In genomic region chr4:8534601-8535000, GRCh38 we compare ENCODE assay signal across 15 cellular contexts. TPM values are rescaled to one million over a fixed set of nuclear protein-coding genes. Genes with fewer than 3 reads are reported as not detected.
DNase-seq lines count a peak whose midpoint lies in the region; ATAC-seq and TF ChIP-seq lines count a peak whose summit lies in the region.
"Had no signal": no experiment of that assay in that cellular context is flagged by ENCODE, and none has a peak within 500 bp of the region (broad histone marks: within the 10 kb centered on the region; RNA-seq: fewer than 3 reads in every experiment).

No MANE protein-coding gene starts in this region.

- H3K4me3 Mint-ChIP-seq in endodermal cell (no peak overlapping the region), natural killer cell (no peak overlapping the region)
- no peak overlapping the region for H3K4me3 Mint-ChIP-seq in stimulated activated naive B cell treated with anti-CD40 and anti-IgM and Interleukin-4, amounts not matched to agents 10 μg/mL and 1 μg/mL and 100 μg/mL, for 72 hours
- H3K4me3 Mint-ChIP-seq: activated CD8-positive, alpha-beta memory T cell treated with anti-CD3 and anti-CD28 coated beads, Interleukin-2, amount 10 ng/mL, durations not matched to agents 7 days and 5 days; activated naive CD4-positive, alpha-beta T cell treated with anti-CD3 and anti-CD28 coated beads, Interleukin-2, amount 10 ng/mL, durations not matched to agents 7 days and 5 days had no signal

- H3K9me3 Mint-ChIP-seq in endodermal cell = peaks cover 11% of the 10 kb centered on the region
- H3K9me3 Mint-ChIP-seq in stimulated activated naive B cell treated with anti-CD40 and anti-IgM and Interleukin-4, amounts not matched to agents 10 μg/mL and 1 μg/mL and 100 μg/mL, for 72 hours = peaks cover 12 to 19% of the 10 kb centered on the region in 2 donors
- no peaks in the 10 kb centered on the region for H3K9me3 Mint-ChIP-seq in natural killer cell

- H3K36me3 Mint-ChIP-seq in endodermal cell (ENCODE audit: low read depth) = no peaks in the 10 kb centered on the region
- peaks cover 3 to 4% of the 10 kb centered on the region in 2 donors for H3K36me3 Mint-ChIP-seq in stimulated activated naive B cell treated with anti-CD40 and anti-IgM and Interleukin-4, amounts not matched to agents 10 μg/mL and 1 μg/mL and 100 μg/mL, for 72 hours
- H3K36me3 Mint-ChIP-seq in natural killer cell = no peaks in the 10 kb centered on the region
- H3K36me3 Mint-ChIP-seq: activated CD8-positive, alpha-beta memory T cell treated with anti-CD3 and anti-CD28 coated beads, Interleukin-2, amount 10 ng/mL, durations not matched to agents 7 days and 5 days; activated naive CD4-positive, alpha-beta T cell treated with anti-CD3 and anti-CD28 coated beads, Interleukin-2, amount 10 ng/mL, durations not matched to agents 7 days and 5 days had no signal

- H3K36me3 ChIP-seq in endodermal cell (ENCODE audit: control insufficient read depth, insufficient read depth, low read length) (no peaks in the 10 kb centered on the region), mesodermal cell (ENCODE audit: control insufficient read depth, insufficient read depth, low read length) (no peaks in the 10 kb centered on the region), stomach smooth muscle (ENCODE audit: control insufficient read depth in 2 of 2, insufficient read depth in 2 of 2, low read length in 2 of 2) (no peaks in the 10 kb centered on the region)
- H3K36me3 ChIP-seq: left ventricle myocardium inferior, ovary had no signal

- H3K27ac ChIP-seq in endodermal cell (ENCODE audit: low read depth, low read length) (no peak overlapping the region), mesodermal cell (ENCODE audit: low read depth, low read length, severe bottlenecking) (peak overlapping the region; percentile 23), stomach smooth muscle (ENCODE audit: low read length) (peak overlapping the region; percentile 55)
- H3K27ac ChIP-seq: left ventricle myocardium inferior had no signal

- no peaks in the 10 kb centered on the region for H3K4me1 ChIP-seq in endodermal cell (ENCODE audit: control insufficient read depth, insufficient read depth, low read length)
- H3K4me1 ChIP-seq in mesodermal cell (ENCODE audit: control insufficient read depth, insufficient read depth, low read length, poor library complexity, severe bottlenecking) = no peaks in the 10 kb centered on the region
- peaks cover 30% of the 10 kb centered on the region for H3K4me1 ChIP-seq in stomach smooth muscle (ENCODE audit: control insufficient read depth, insufficient read depth, low read length)

- 72 to 83% methylated on average over 2 to 3 of the region's 3 CpGs for WGBS in endodermal cell (ENCODE audit: insufficient coverage in 1 of 2, insufficient read length in 1 of 2), 2 experiments
- WGBS in mesodermal cell (ENCODE audit: insufficient coverage in 2 of 2), 2 experiments = 73 to 100% methylated on average over 2 of the region's 3 CpGs

- intact Hi-C loops in natural killer cell (cut with micrococcal nuclease) = no loop called here

- DNase-seq in LNCaP clone FGC (ENCODE audit: low read depth) (no peak), endodermal cell (no peak), GOT3 (lab: John Stamatoyannopoulos, UW) (no peak), natural killer cell (no peak)
- no peak for DNase-seq in stimulated activated naive B cell treated with anti-CD40 and anti-IgM and Interleukin-4, amounts not matched to agents 10 μg/mL and 1 μg/mL and 100 μg/mL, for 72 hours
- DNase-seq: activated CD4-positive, CD25-positive, alpha-beta regulatory T cell; activated CD8-positive, alpha-beta memory T cell treated with anti-CD3 and anti-CD28 coated beads, Interleukin-2, amount 10 ng/mL, durations not matched to agents 7 days and 5 days; activated naive CD4-positive, alpha-beta T cell treated with anti-CD3 and anti-CD28 coated beads, Interleukin-2, amount 10 ng/mL, durations not matched to agents 7 days and 5 days; left ventricle myocardium inferior; NCI-H1105 had no signal

- H3K27me3 ChIP-seq in endodermal cell (ENCODE audit: control insufficient read depth, insufficient read depth, low read length, poor library complexity, severe bottlenecking) (no peaks in the 10 kb centered on the region), stomach smooth muscle (ENCODE audit: control insufficient read depth in 1 of 2, insufficient read depth in 2 of 2, low read length in 2 of 2) (no peaks in the 10 kb centered on the region)
- H3K27me3 ChIP-seq: ovary had no signal

- H3K4me1 Mint-ChIP-seq in endodermal cell (peaks cover 11% of the 10 kb centered on the region), natural killer cell (no peaks in the 10 kb centered on the region)
- H3K4me1 Mint-ChIP-seq in stimulated activated naive B cell treated with anti-CD40 and anti-IgM and Interleukin-4, amounts not matched to agents 10 μg/mL and 1 μg/mL and 100 μg/mL, for 72 hours = peaks cover 0 to 8% of the 10 kb centered on the region in 2 donors
- H3K4me1 Mint-ChIP-seq: activated naive CD4-positive, alpha-beta T cell treated with anti-CD3 and anti-CD28 coated beads, Interleukin-2, amount 10 ng/mL, durations not matched to agents 7 days and 5 days had no signal

- H3K9me3 ChIP-seq in endodermal cell (ENCODE audit: control insufficient read depth, low read length) = no peaks in the 10 kb centered on the region
- peaks cover 3% of the 10 kb centered on the region for H3K9me3 ChIP-seq in mesodermal cell (ENCODE audit: control insufficient read depth, low read length)
- H3K9me3 ChIP-seq in stomach smooth muscle (ENCODE audit: control insufficient read depth in 2 of 2, low read length in 2 of 2) = no peaks in the 10 kb centered on the region
- H3K9me3 ChIP-seq: ovary had no signal

- ATAC-seq in stimulated activated naive B cell treated with anti-CD40 and anti-IgM and Interleukin-4, amounts not matched to agents 10 μg/mL and 1 μg/mL and 100 μg/mL, for 72 hours (replicated peaks) = no peak
- ATAC-seq in natural killer cell = no peak
- ATAC-seq in GM21529 (IDR thresholded peaks at IDR 0.05; ENCODE audit: unreplicated experiment) = no peak
- ATAC-seq: activated CD8-positive, alpha-beta memory T cell treated with anti-CD3 and anti-CD28 coated beads, Interleukin-2, amount 10 ng/mL, durations not matched to agents 7 days and 5 days; HepG2 had no signal

- H3K27ac Mint-ChIP-seq in endodermal cell (peak overlapping the region; percentile 90), natural killer cell (no peak overlapping the region)
- H3K27ac Mint-ChIP-seq in stimulated activated naive B cell treated with anti-CD40 and anti-IgM and Interleukin-4, amounts not matched to agents 10 μg/mL and 1 μg/mL and 100 μg/mL, for 72 hours = no peak overlapping the region
- H3K27ac Mint-ChIP-seq: activated CD8-positive, alpha-beta memory T cell treated with anti-CD3 and anti-CD28 coated beads, Interleukin-2, amount 10 ng/mL, durations not matched to agents 7 days and 5 days; activated naive CD4-positive, alpha-beta T cell treated with anti-CD3 and anti-CD28 coated beads, Interleukin-2, amount 10 ng/mL, durations not matched to agents 7 days and 5 days had no signal

- no peak overlapping the region for H3K9ac ChIP-seq in endodermal cell (ENCODE audit: extremely low read depth, low read length, poor library complexity, severe bottlenecking)
- no peak overlapping the region for H3K9ac ChIP-seq in stomach smooth muscle (ENCODE audit: low read length in 2 of 2)

- H3K27me3 Mint-ChIP-seq in endodermal cell (ENCODE audit: insufficient read depth) (no peaks in the 10 kb centered on the region), natural killer cell (ENCODE audit: low read depth in 2 of 2) (peaks cover 7 to 19% of the 10 kb centered on the region in 2 donors)
- peaks cover 3 to 16% of the 10 kb centered on the region in 2 donors for H3K27me3 Mint-ChIP-seq in stimulated activated naive B cell treated with anti-CD40 and anti-IgM and Interleukin-4, amounts not matched to agents 10 μg/mL and 1 μg/mL and 100 μg/mL, for 72 hours
- H3K27me3 Mint-ChIP-seq: activated naive CD4-positive, alpha-beta T cell treated with anti-CD3 and anti-CD28 coated beads, Interleukin-2, amount 10 ng/mL, durations not matched to agents 7 days and 5 days had no signal

- H3K4me3 ChIP-seq in LNCaP clone FGC (ENCODE audit: low read depth, low read length) (peak overlapping the region; percentile 31; the same call in 1 of the 2 replicates), endodermal cell (ENCODE audit: low read length) (no peak overlapping the region), mesodermal cell (ENCODE audit: extremely low read depth, insufficient read depth, low read length, poor library complexity, severe bottlenecking) (no peak overlapping the region), stomach smooth muscle (ENCODE audit: low read length in 2 of 2) (peak overlapping the region in 1 of 2 donors; percentile 52)
- H3K4me3 ChIP-seq: left ventricle myocardium inferior, ovary had no signal

- no peak for TF ChIP-seq CTCF in LNCaP clone FGC (IDR thresholded peaks at IDR 0.05; ENCODE audit: control insufficient read depth, extremely low read depth, insufficient read depth)
- no peak for TF ChIP-seq CTCF in endodermal cell (conservative IDR thresholded peaks at IDR 0.05)
- TF ChIP-seq CTCF in natural killer cell (IDR thresholded peaks at IDR 0.05) = no peak

RNA-seq across cellular contexts. Expression of gene GPR78, which starts 45.6 kb away (rescaled TPM):
- 1 to 10 TPM; 3.7 to 8.1 TPM for total RNA-seq in endodermal cell
- 0.82 TPM for polyA plus RNA-seq in endodermal cell (2013, experiment 1 of 2)
- polyA plus RNA-seq in endodermal cell (2013, experiment 2 of 2) = 1.2 TPM
- polyA plus RNA-seq in mesodermal cell (2013, experiment 1 of 2) = 0.29 TPM
- polyA plus RNA-seq in mesodermal cell (2013, experiment 2 of 2) = 0.66 TPM
- not detected for total RNA-seq in natural killer cell
- total RNA-seq: activated CD8-positive, alpha-beta memory T cell treated with anti-CD3 and anti-CD28 coated beads, Interleukin-2, amount 10 ng/mL, durations not matched to agents 7 days and 5 days; left ventricle myocardium inferior had no signal

RNA-seq across cellular contexts. Expression of gene CPZ, which starts 58.0 kb away (rescaled TPM):
- total RNA-seq in endodermal cell (10 to 100 TPM; 23.9 to 33.6 TPM), natural killer cell (not detected)
- 6.2 TPM for polyA plus RNA-seq in endodermal cell (2013, experiment 1 of 2)
- polyA plus RNA-seq in endodermal cell (2013, experiment 2 of 2) = 7.2 TPM
- 13.7 TPM for polyA plus RNA-seq in mesodermal cell (2013, experiment 1 of 2)
- 18.2 TPM for polyA plus RNA-seq in mesodermal cell (2013, experiment 2 of 2)
- total RNA-seq: activated CD8-positive, alpha-beta memory T cell treated with anti-CD3 and anti-CD28 coated beads, Interleukin-2, amount 10 ng/mL, durations not matched to agents 7 days and 5 days had no signal

Comparison
In these comparisons a context has a peak if more than half of its experiments do, and no peak if none do; other contexts are left out.
1. RNA of gene GPR78, which starts 45.6 kb away (total RNA-seq): 3.7 to 8.1 TPM in endodermal cell; not detected in natural killer cell; every median in the first group is over 4 times any median in the second.
2. RNA of gene CPZ, which starts 58.0 kb away (total RNA-seq): 23.9 to 33.6 TPM in endodermal cell; not detected in natural killer cell; every median in the first group is over 10 times any median in the second.